ENCODE assay signal across 17 cellular contexts in genomic region chr12:4717806-4718205, GRCh38. TPM values are rescaled to one million over a fixed set of nuclear protein-coding genes. Genes with fewer than 3 reads are reported as not detected.
"Had no signal": no experiment of that assay in that cellular context is flagged by ENCODE, and none has a peak within 500 bp of the region (broad histone marks: within the 10 kb centered on the region; RNA-seq: fewer than 3 reads in every experiment).

No MANE protein-coding gene starts in this region.

- ATAC-seq: activated T-cell treated with anti-CD3 and anti-CD28 coated beads, Interleukin-2, amount 50 U/mL, for 4 hours; esophagus mucosa; heart right ventricle; naive thymus-derived CD8-positive, alpha-beta T cell; psoas muscle; right cardiac atrium had no signal

- H3K36me3 ChIP-seq: ascending aorta, heart right ventricle, ovary, tibial artery had no signal

- H3K4me3 ChIP-seq: ascending aorta, coronary artery, heart right ventricle, ovary, psoas muscle, tibial artery had no signal

- H3K27me3 ChIP-seq: ascending aorta, ovary had no signal

- H3K4me1 ChIP-seq: ascending aorta, heart right ventricle, psoas muscle, tibial artery had no signal

- H3K27ac ChIP-seq: ascending aorta, coronary artery, heart right ventricle, ovary, psoas muscle, tibial artery had no signal

- DNase-seq: activated B cell treated with CpG ODN at 0.5 μM for 24 hours; activated CD4-positive, alpha-beta T cell treated with anti-CD3 and anti-CD28 coated beads for 48 hours; activated CD8-positive, alpha-beta memory T cell treated with anti-CD3 and anti-CD28 coated beads, Interleukin-2, amount 50 U/mL, for 4 hours; activated naive CD4-positive, alpha-beta T cell treated with anti-CD3 and anti-CD28 coated beads, Interleukin-2, amount 10 ng/mL, durations not matched to agents 7 days and 5 days; activated T-cell treated with anti-CD3 and anti-CD28 coated beads, Interleukin-2, amount 50 U/mL, for 4 hours; heart right ventricle; naive thymus-derived CD8-positive, alpha-beta T cell; ovary; psoas muscle; right cardiac atrium; stimulated activated CD4-positive, alpha-beta T cell treated with anti-CD3 and anti-CD28 coated beads, Interleukin-2, amount 100 ng/mL, for 24 hours; stimulated activated naive CD4-positive, alpha-beta T cell treated with Interleukin-2 at 50 U/mL for 16 hours; T-helper 2 cell; tibial artery had no signal

- H3K9me3 ChIP-seq: ascending aorta, heart right ventricle, ovary, psoas muscle, tibial artery had no signal

RNA-seq across cellular contexts. Expression of gene GALNT8, which starts 2.4 kb away (rescaled TPM):
- total RNA-seq: ascending aorta, esophagus mucosa had no signal
